Comparison of ENCODE assay signal across 8 cellular contexts in the genomic region with DNA sequence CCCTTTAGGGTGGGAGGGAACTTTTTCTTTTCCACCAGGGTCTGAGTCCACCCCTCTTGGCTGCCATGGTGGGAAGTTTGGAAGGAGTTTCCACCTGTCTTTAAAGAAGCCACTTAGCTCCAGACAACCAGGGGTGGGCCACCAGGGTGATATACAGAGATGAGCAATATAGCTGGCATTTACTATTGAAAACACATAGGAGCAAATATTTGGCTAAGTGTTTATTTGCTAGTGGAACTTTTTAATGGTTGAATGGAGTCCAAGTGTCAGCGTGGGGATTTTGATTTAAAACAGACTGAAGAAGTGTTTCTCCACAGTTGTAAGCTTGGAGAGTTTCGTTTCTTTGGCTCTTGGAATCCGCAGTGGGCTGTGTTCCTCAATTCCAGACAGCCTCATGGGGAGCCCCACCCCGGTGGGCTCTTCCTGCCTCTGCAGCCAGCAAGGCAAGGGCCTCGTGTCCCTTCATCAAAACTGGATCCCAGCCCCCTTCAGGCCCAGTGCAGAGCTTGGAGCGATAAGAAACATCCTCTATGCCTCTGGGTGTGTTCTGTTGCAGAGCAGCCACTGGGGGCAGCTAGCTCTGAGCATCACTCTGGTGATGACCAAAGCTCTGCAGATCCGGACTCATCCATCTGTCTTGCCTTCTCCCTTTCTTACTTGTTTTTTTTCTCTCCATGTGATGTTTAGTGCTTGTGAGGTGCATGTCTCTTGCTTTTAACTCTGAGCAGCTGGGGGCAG. TPM values are rescaled to one million over a fixed set of nuclear protein-coding genes. Genes with fewer than 3 reads are reported as not detected.
A peak's percentile ranks its signal among the peaks of the same experiment; 100 is the strongest.
DNase-seq lines count a peak whose midpoint lies in the region; ATAC-seq and TF ChIP-seq lines count a peak whose summit lies in the region.

No MANE protein-coding gene starts in this region.

- DNase-seq in SKM-1 treated with dmso at 0.1 percent for 144 hours (lab: John Stamatoyannopoulos, UW; ENCODE audit: unreplicated experiment) (peak; percentile 1), SKM-1 (lab: John Stamatoyannopoulos, UW; ENCODE audit: unreplicated experiment) (no peak), MG63 (peak; percentile 34), chondrocyte (ENCODE audit: low spot score) (no peak), progenitor cell of endocrine pancreas (ENCODE audit: low spot score, unreplicated experiment) (no peak), NCI-H1092 treated with DMSO at 0.1 percent for 48 hours (lab: John Stamatoyannopoulos, UW) (no peak)

- ATAC-seq in GM21825 (IDR thresholded peaks at IDR 0.05; ENCODE audit: unreplicated experiment) (no peak), GM18519 (IDR thresholded peaks at IDR 0.05; ENCODE audit: low FRiP score, unreplicated experiment) (no peak)

- H3K36me3 Mint-ChIP-seq in chondrocyte (ENCODE audit: low read depth) (no peaks in the 10 kb centered on the region), progenitor cell of endocrine pancreas (ENCODE audit: insufficient read depth) (no peaks in the 10 kb centered on the region)

- H3K27ac Mint-ChIP-seq in chondrocyte (ENCODE audit: unreplicated experiment) (no peak overlapping the region), progenitor cell of endocrine pancreas (no peak overlapping the region)

- no peaks in the 10 kb centered on the region for H3K36me3 ChIP-seq in MG63

- H3K9me3 Mint-ChIP-seq in chondrocyte (ENCODE audit: low read depth): no peaks in the 10 kb centered on the region
- no peaks in the 10 kb centered on the region for H3K9me3 Mint-ChIP-seq in progenitor cell of endocrine pancreas (ENCODE audit: low read depth)

- TF ChIP-seq CTCF in chondrocyte (IDR thresholded peaks at IDR 0.05) (peak; percentile 54), progenitor cell of endocrine pancreas (IDR thresholded peaks at IDR 0.05; ENCODE audit: unreplicated experiment) (peak; percentile 50)

- H3K4me1 Mint-ChIP-seq in chondrocyte (ENCODE audit: low read depth) (no peaks in the 10 kb centered on the region), progenitor cell of endocrine pancreas (ENCODE audit: low read depth) (no peaks in the 10 kb centered on the region)

- no peaks in the 10 kb centered on the region for H3K27me3 ChIP-seq in MG63

- H3K4me3 Mint-ChIP-seq in chondrocyte (ENCODE audit: unreplicated experiment) (no peak overlapping the region), progenitor cell of endocrine pancreas (ENCODE audit: low read depth) (no peak overlapping the region)

- H3K9me3 ChIP-seq in MG63: no peaks in the 10 kb centered on the region

- H3K27me3 Mint-ChIP-seq in chondrocyte (ENCODE audit: low read depth) (peaks cover 30% of the 10 kb centered on the region), progenitor cell of endocrine pancreas (peaks cover 55% of the 10 kb centered on the region)

- H3K4me3 ChIP-seq in MG63: no peak overlapping the region

RNA-seq across cellular contexts. Expression of a gene that starts 36.1 kb away (rescaled TPM):
- total RNA-seq in MG63 (2014; rRNA removed; shearing (Covaris generic); ENCODE audit: low replicate concordance): 7.0 and 7.7 TPM in 2 replicates
- total RNA-seq in chondrocyte (1.4 to 2.0 TPM (median 1.4 TPM) in 3 replicates), progenitor cell of endocrine pancreas (0.24 and 0.55 TPM in 2 replicates)

Comparison
In these comparisons a context has a peak if more than half of its experiments do, and no peak if none do; other contexts are left out.
1. DNase-seq: peak in SKM-1 treated with dmso at 0.1 percent for 144 hours (single experiment) and MG63 (single experiment); none in SKM-1 (single experiment), chondrocyte (single experiment), progenitor cell of endocrine pancreas (single experiment) and NCI-H1092 treated with DMSO at 0.1 percent for 48 hours (single experiment).